Comparison of ENCODE assay signal across 2 cellular contexts in the genomic region with DNA sequence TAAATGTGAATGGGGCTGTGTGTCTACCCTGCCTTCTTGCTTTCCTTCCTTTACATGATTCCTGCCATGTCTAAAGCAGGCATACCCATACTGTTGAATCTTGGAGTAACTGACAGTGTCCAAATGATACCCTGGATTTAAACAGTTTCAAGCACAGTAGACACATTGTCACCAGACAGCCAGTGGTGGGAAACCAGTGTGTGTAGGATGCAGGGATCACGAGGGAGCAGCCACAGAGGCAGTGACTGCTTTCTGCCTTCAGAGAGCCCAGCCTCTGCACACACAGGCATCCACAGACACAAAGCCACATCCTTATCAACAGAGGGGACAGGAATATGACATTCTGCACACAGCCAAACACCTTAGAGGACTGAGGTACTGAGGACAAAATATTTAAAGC.
TF ChIP-seq lines count a peak whose summit lies in the region.

No MANE protein-coding gene starts in this region.

TF ChIP-seq in A549, 52 proteins besides CTCF, POLR2A, EP300 and RAD21 (continued from another document):
- TF ChIP-seq, protein P1, sequence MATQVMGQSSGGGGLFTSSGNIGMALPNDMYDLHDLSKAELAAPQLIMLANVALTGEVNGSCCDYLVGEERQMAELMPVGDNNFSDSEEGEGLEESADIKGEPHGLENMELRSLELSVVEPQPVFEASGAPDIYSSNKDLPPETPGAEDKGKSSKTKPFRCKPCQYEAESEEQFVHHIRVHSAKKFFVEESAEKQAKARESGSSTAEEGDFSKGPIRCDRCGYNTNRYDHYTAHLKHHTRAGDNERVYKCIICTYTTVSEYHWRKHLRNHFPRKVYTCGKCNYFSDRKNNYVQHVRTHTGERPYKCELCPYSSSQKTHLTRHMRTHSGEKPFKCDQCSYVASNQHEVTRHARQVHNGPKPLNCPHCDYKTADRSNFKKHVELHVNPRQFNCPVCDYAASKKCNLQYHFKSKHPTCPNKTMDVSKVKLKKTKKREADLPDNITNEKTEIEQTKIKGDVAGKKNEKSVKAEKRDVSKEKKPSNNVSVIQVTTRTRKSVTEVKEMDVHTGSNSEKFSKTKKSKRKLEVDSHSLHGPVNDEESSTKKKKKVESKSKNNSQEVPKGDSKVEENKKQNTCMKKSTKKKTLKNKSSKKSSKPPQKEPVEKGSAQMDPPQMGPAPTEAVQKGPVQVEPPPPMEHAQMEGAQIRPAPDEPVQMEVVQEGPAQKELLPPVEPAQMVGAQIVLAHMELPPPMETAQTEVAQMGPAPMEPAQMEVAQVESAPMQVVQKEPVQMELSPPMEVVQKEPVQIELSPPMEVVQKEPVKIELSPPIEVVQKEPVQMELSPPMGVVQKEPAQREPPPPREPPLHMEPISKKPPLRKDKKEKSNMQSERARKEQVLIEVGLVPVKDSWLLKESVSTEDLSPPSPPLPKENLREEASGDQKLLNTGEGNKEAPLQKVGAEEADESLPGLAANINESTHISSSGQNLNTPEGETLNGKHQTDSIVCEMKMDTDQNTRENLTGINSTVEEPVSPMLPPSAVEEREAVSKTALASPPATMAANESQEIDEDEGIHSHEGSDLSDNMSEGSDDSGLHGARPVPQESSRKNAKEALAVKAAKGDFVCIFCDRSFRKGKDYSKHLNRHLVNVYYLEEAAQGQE (IDR thresholded peaks at IDR 0.05), result no peak
- TF ChIP-seq ZNF302 (CRISPR knock-in tag; IDR thresholded peaks at IDR 0.05) (no peak), CBX8 (IDR thresholded peaks at IDR 0.05) (no peak), NPAS2 (CRISPR knock-in tag; IDR thresholded peaks at IDR 0.05; ENCODE audit: borderline replicate concordance) (no peak), HOXB5 (CRISPR knock-in tag; IDR thresholded peaks at IDR 0.05) (no peak)
- TF ChIP-seq, protein P2, sequence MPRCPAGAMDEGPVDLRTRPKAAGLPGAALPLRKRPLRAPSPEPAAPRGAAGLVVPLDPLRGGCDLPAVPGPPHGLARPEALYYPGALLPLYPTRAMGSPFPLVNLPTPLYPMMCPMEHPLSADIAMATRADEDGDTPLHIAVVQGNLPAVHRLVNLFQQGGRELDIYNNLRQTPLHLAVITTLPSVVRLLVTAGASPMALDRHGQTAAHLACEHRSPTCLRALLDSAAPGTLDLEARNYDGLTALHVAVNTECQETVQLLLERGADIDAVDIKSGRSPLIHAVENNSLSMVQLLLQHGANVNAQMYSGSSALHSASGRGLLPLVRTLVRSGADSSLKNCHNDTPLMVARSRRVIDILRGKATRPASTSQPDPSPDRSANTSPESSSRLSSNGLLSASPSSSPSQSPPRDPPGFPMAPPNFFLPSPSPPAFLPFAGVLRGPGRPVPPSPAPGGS (IDR thresholded peaks at IDR 0.05), result no peak

TF ChIP-seq in HEK293, 187 proteins besides CTCF, POLR2A, EP300 and RAD21 (continued from another document):
- TF ChIP-seq, protein P3, sequence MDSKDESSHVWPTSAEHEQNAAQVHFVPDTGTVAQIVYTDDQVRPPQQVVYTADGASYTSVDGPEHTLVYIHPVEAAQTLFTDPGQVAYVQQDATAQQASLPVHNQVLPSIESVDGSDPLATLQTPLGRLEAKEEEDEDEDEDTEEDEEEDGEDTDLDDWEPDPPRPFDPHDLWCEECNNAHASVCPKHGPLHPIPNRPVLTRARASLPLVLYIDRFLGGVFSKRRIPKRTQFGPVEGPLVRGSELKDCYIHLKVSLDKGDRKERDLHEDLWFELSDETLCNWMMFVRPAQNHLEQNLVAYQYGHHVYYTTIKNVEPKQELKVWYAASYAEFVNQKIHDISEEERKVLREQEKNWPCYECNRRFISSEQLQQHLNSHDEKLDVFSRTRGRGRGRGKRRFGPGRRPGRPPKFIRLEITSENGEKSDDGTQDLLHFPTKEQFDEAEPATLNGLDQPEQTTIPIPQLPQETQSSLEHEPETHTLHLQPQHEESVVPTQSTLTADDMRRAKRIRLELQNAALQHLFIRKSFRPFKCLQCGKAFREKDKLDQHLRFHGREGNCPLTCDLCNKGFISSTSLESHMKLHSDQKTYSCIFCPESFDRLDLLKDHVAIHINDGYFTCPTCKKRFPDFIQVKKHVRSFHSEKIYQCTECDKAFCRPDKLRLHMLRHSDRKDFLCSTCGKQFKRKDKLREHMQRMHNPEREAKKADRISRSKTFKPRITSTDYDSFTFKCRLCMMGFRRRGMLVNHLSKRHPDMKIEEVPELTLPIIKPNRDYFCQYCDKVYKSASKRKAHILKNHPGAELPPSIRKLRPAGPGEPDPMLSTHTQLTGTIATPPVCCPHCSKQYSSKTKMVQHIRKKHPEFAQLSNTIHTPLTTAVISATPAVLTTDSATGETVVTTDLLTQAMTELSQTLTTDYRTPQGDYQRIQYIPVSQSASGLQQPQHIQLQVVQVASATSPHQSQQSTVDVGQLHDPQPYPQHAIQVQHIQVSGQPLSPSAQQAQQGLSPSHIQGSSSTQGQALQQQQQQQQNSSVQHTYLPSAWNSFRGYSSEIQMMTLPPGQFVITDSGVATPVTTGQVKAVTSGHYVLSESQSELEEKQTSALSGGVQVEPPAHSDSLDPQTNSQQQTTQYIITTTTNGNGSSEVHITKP (tag by site-specific recombination; IDR thresholded peaks at IDR 0.05), result no peak
- no peak for TF ChIP-seq ZNF654 (tag by site-specific recombination; IDR thresholded peaks at IDR 0.05; ENCODE audit: low read depth)
- no peak for TF ChIP-seq PRDM1 (tag by site-specific recombination; IDR thresholded peaks at IDR 0.05)
